In genomic region chr3:170848294-170848917, GRCh38 we compare ENCODE assay signal across 11 cellular contexts. TPM values are rescaled to one million over a fixed set of nuclear protein-coding genes. Genes with fewer than 3 reads are reported as not detected.
DNase-seq lines count a peak whose midpoint lies in the region; ATAC-seq, FAIRE-seq and TF ChIP-seq lines count a peak whose summit lies in the region.
"Had no signal": no experiment of that assay in that cellular context is flagged by ENCODE, and none has a peak within 500 bp of the region (broad histone marks: within the 10 kb centered on the region; RNA-seq: fewer than 3 reads in every experiment).

No MANE protein-coding gene starts in this region.

- H3K36me3 ChIP-seq in ACC112 (ENCODE audit: insufficient read depth, low read length) (no peaks in the 10 kb centered on the region), DOHH2 (ENCODE audit: control insufficient read depth, low read length) (no peaks in the 10 kb centered on the region)

- no peaks in the 10 kb centered on the region for H4K20me1 ChIP-seq in DOHH2 (ENCODE audit: control insufficient read depth, insufficient read depth, low read depth, low read length)

- H3K4me2 ChIP-seq in DOHH2 (ENCODE audit: low read length) = no peak overlapping the region

- peak; percentile 39 for TF ChIP-seq CTCF in DOHH2 (IDR thresholded peaks at IDR 0.05; ENCODE audit: low read depth, low read length, poor library complexity, severe bottlenecking)
- TF ChIP-seq CTCF in fibroblast of villous mesenchyme (IDR thresholded peaks at IDR 0.05; ENCODE audit: insufficient read depth, low read depth, low read length) = peak; percentile 37

- no peaks in the 10 kb centered on the region for H3K9me2 ChIP-seq in DOHH2 (replicated peaks; ENCODE audit: control insufficient read depth, low read length)

- H3K4me3 ChIP-seq in ACC112 (ENCODE audit: low read depth, low read length) (no peak overlapping the region), DOHH2 (ENCODE audit: low read length) (no peak overlapping the region), fibroblast of villous mesenchyme (ENCODE audit: low read depth, low read length) (no peak overlapping the region)

- DNase-seq in RCC 7860 (ENCODE audit: low spot score) (peak; percentile 48), fibroblast of villous mesenchyme (ENCODE audit: low read depth) (peak; percentile 39)
- DNase-seq in NK-92 treated with Interleukin-12 subunit alpha and Interleukin-12 subunit beta, amount 100 ng/mL, for 24 hours (lab: John Stamatoyannopoulos, UW) = no peak
- DNase-seq in stimulated activated CD4-positive, alpha-beta T cell treated with anti-CD3 and anti-CD28 coated beads, Interleukin-4, amount 100 ng/mL, for 4 hours = no peak
- DNase-seq: effector memory CD8-positive, alpha-beta T cell; stimulated activated naive CD8-positive, alpha-beta T cell treated with anti-CD3 and anti-CD28 coated beads, Interleukin-15, amount 100 ng/mL, for 72 hours; T-helper 9 cell had no signal

- H3K9me3 ChIP-seq in DOHH2 (ENCODE audit: control insufficient read depth, insufficient read depth, low read length) = no peaks in the 10 kb centered on the region; the same call in 1 of the 2 replicates

- no peak overlapping the region for H3K27ac ChIP-seq in ACC112 (ENCODE audit: low read depth, low read length)
- no peak overlapping the region for H3K27ac ChIP-seq in DOHH2 (ENCODE audit: low read depth, low read length)

- H3K4me1 ChIP-seq in ACC112 (ENCODE audit: control insufficient read depth, insufficient read depth, low read length, unreplicated experiment) (no peaks in the 10 kb centered on the region), DOHH2 (ENCODE audit: control insufficient read depth, low read length) (no peaks in the 10 kb centered on the region)

- no peaks in the 10 kb centered on the region for H3K79me2 ChIP-seq in ACC112 (ENCODE audit: control insufficient read depth, insufficient read depth, low read length, unreplicated experiment)
- H3K79me2 ChIP-seq in DOHH2 (ENCODE audit: control insufficient read depth, low read length) = no peaks in the 10 kb centered on the region

- FAIRE-seq in RCC 7860 (lab: Jason Lieb, UNC) = peak; percentile 89

- H3K27me3 ChIP-seq in ACC112 (ENCODE audit: insufficient read depth, low read length) (no peaks in the 10 kb centered on the region), DOHH2 (ENCODE audit: control insufficient read depth, low read length) (peaks cover 9% of the 10 kb centered on the region; the same call in 1 of the 2 replicates)

- H2AFZ ChIP-seq in ACC112 (ENCODE audit: low read length, unreplicated experiment) = peak overlapping the region; percentile 31

- ATAC-seq in HG03135 (IDR thresholded peaks at IDR 0.05; ENCODE audit: unreplicated experiment) (no peak), GM19467 (IDR thresholded peaks at IDR 0.05; ENCODE audit: unreplicated experiment) (no peak)
- ATAC-seq: effector memory CD8-positive, alpha-beta T cell; stimulated activated naive CD8-positive, alpha-beta T cell treated with anti-CD3 and anti-CD28 coated beads, Interleukin-15, amount 100 ng/mL, for 72 hours had no signal

- no peaks in the 10 kb centered on the region for H3F3A ChIP-seq in DOHH2 (ENCODE audit: control insufficient read depth, insufficient read depth)

RNA-seq across cellular contexts. Expression of gene RPL22L1, which starts 21.6 kb away (rescaled TPM):
- 126 and 218 TPM in 2 replicates for total RNA-seq in fibroblast of villous mesenchyme

Comparison
In these comparisons a context has a peak if more than half of its experiments do, and no peak if none do; other contexts are left out.
1. DNase-seq: peak in RCC 7860 (single experiment) and fibroblast of villous mesenchyme (single experiment); none in NK-92 treated with Interleukin-12 subunit alpha and Interleukin-12 subunit beta, amount 100 ng/mL, for 24 hours (single experiment) and stimulated activated CD4-positive, alpha-beta T cell treated with anti-CD3 and anti-CD28 coated beads, Interleukin-4, amount 100 ng/mL, for 4 hours (0 of 2).